2 cellular contexts compared by ENCODE assay signal in the genomic region with DNA sequence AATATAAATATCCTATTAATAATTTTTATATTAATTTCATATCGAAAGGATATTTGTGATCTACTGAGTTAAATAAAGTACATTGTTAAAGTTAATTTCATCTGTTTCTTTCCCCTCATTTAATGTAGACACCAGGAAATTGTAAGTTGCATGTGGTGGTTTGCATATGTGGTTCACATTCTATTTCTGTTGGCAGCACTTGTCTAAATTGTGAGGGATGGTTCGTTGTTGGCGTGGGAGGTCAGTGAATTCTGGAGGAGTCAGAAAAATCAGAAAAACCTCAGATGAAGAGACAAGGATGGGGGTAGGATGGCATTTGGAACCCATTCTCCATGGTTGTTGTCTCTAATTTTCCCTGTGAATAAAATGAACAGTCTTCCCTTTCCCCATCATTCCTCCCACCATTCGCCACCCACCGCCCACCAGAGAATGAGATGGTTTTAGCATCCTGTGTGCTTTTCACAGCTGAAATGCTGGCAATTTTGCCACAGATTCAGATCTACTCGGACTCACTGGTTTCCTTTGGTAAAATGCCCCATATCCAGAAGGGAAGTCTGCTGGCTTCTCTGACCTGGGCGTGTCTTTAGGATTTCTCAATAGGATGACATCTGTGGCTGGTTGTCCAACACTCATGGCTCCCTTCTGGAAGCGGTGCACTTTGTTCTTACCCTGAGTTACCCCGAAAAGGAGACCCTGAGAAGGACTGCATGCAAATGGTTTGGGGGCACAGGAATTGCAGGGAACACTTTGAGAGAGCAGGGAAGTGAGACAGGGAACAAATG.
TF ChIP-seq lines count a peak whose summit lies in the region.

No MANE protein-coding gene starts in this region.

TF ChIP-seq in SK-N-SH, 30 proteins besides CTCF, POLR2A, EP300 and RAD21:
- TF ChIP-seq EZH2phosphoT487 (IDR thresholded peaks at IDR 0.05; ENCODE audit: borderline replicate concordance, low read depth): no peak
- no peak for TF ChIP-seq RCOR1 (IDR thresholded peaks at IDR 0.05; ENCODE audit: low read length)
- no peak for TF ChIP-seq MXI1 (IDR thresholded peaks at IDR 0.05; ENCODE audit: low read depth, low read length)
- TF ChIP-seq RFX5 (IDR thresholded peaks at IDR 0.05; ENCODE audit: low read length): no peak
- TF ChIP-seq, protein P1, sequence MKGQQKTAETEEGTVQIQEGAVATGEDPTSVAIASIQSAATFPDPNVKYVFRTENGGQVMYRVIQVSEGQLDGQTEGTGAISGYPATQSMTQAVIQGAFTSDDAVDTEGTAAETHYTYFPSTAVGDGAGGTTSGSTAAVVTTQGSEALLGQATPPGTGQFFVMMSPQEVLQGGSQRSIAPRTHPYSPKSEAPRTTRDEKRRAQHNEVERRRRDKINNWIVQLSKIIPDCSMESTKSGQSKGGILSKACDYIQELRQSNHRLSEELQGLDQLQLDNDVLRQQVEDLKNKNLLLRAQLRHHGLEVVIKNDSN (IDR thresholded peaks at IDR 0.05; ENCODE audit: borderline replicate concordance, low read depth): no peak
- TF ChIP-seq FOSL2 (IDR thresholded peaks at IDR 0.05; ENCODE audit: borderline replicate concordance, low read depth): no peak
- no peak for TF ChIP-seq CHD2 (IDR thresholded peaks at IDR 0.05; ENCODE audit: low read length, partially characterized antibody)
- no peak for TF ChIP-seq POLR2AphosphoS5 (IDR thresholded peaks at IDR 0.05; ENCODE audit: low read depth, low read length)
- TF ChIP-seq, protein P2, sequence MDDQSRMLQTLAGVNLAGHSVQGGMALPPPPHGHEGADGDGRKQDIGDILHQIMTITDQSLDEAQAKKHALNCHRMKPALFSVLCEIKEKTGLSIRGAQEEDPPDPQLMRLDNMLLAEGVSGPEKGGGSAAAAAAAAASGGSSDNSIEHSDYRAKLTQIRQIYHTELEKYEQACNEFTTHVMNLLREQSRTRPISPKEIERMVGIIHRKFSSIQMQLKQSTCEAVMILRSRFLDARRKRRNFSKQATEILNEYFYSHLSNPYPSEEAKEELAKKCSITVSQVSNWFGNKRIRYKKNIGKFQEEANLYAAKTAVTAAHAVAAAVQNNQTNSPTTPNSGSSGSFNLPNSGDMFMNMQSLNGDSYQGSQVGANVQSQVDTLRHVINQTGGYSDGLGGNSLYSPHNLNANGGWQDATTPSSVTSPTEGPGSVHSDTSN (IDR thresholded peaks at IDR 0.05): no peak
- TF ChIP-seq GABPA (IDR thresholded peaks at IDR 0.05; ENCODE audit: low read depth): no peak
- no peak for TF ChIP-seq NFIC (IDR thresholded peaks at IDR 0.05; ENCODE audit: borderline replicate concordance)
- no peak for TF ChIP-seq SMC3 (IDR thresholded peaks at IDR 0.05; ENCODE audit: low read depth, low read length)
- no peak for TF ChIP-seq RXRA (IDR thresholded peaks at IDR 0.05; ENCODE audit: borderline replicate concordance, low read depth)
- TF ChIP-seq JUND (IDR thresholded peaks at IDR 0.05): no peak
- no peak for TF ChIP-seq TEAD4 (IDR thresholded peaks at IDR 0.05; ENCODE audit: borderline replicate concordance, insufficient read depth)
- no peak for TF ChIP-seq MEF2A (IDR thresholded peaks at IDR 0.05; ENCODE audit: borderline replicate concordance, low read depth)
- TF ChIP-seq, protein P3, sequence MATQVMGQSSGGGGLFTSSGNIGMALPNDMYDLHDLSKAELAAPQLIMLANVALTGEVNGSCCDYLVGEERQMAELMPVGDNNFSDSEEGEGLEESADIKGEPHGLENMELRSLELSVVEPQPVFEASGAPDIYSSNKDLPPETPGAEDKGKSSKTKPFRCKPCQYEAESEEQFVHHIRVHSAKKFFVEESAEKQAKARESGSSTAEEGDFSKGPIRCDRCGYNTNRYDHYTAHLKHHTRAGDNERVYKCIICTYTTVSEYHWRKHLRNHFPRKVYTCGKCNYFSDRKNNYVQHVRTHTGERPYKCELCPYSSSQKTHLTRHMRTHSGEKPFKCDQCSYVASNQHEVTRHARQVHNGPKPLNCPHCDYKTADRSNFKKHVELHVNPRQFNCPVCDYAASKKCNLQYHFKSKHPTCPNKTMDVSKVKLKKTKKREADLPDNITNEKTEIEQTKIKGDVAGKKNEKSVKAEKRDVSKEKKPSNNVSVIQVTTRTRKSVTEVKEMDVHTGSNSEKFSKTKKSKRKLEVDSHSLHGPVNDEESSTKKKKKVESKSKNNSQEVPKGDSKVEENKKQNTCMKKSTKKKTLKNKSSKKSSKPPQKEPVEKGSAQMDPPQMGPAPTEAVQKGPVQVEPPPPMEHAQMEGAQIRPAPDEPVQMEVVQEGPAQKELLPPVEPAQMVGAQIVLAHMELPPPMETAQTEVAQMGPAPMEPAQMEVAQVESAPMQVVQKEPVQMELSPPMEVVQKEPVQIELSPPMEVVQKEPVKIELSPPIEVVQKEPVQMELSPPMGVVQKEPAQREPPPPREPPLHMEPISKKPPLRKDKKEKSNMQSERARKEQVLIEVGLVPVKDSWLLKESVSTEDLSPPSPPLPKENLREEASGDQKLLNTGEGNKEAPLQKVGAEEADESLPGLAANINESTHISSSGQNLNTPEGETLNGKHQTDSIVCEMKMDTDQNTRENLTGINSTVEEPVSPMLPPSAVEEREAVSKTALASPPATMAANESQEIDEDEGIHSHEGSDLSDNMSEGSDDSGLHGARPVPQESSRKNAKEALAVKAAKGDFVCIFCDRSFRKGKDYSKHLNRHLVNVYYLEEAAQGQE (IDR thresholded peaks at IDR 0.05; ENCODE audit: low read depth, low read length): no peak
- TF ChIP-seq TCF12 (IDR thresholded peaks at IDR 0.05): no peak

TF ChIP-seq in SK-N-SH treated with all-trans-retinoic acid at 6 μM for 48 hours, 23 proteins besides CTCF, POLR2A, EP300 and RAD21:
- TF ChIP-seq ARNTL (CRISPR knock-in tag; IDR thresholded peaks at IDR 0.05; ENCODE audit: borderline replicate concordance, low read depth) (no peak), ZC3H10 (CRISPR knock-in tag; IDR thresholded peaks at IDR 0.05) (no peak), ZNF8 (CRISPR knock-in tag; IDR thresholded peaks at IDR 0.05) (no peak), BACH2 (CRISPR knock-in tag; IDR thresholded peaks at IDR 0.05; ENCODE audit: borderline replicate concordance) (no peak), TOX (CRISPR knock-in tag; IDR thresholded peaks at IDR 0.05; ENCODE audit: borderline replicate concordance) (no peak), CSDC2 (CRISPR knock-in tag; IDR thresholded peaks at IDR 0.05) (no peak), SNAI2 (CRISPR knock-in tag; IDR thresholded peaks at IDR 0.05) (no peak), TCF4 (CRISPR knock-in tag; IDR thresholded peaks at IDR 0.05; ENCODE audit: borderline replicate concordance) (no peak)
- TF ChIP-seq, protein P4, sequence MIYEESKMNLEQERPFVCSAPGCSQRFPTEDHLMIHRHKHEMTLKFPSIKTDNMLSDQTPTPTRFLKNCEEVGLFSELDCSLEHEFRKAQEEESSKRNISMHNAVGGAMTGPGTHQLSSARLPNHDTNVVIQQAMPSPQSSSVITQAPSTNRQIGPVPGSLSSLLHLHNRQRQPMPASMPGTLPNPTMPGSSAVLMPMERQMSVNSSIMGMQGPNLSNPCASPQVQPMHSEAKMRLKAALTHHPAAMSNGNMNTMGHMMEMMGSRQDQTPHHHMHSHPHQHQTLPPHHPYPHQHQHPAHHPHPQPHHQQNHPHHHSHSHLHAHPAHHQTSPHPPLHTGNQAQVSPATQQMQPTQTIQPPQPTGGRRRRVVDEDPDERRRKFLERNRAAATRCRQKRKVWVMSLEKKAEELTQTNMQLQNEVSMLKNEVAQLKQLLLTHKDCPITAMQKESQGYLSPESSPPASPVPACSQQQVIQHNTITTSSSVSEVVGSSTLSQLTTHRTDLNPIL (CRISPR knock-in tag; IDR thresholded peaks at IDR 0.05; ENCODE audit: low read depth): no peak
